8 cellular contexts compared by ENCODE assay signal in the genomic region with DNA sequence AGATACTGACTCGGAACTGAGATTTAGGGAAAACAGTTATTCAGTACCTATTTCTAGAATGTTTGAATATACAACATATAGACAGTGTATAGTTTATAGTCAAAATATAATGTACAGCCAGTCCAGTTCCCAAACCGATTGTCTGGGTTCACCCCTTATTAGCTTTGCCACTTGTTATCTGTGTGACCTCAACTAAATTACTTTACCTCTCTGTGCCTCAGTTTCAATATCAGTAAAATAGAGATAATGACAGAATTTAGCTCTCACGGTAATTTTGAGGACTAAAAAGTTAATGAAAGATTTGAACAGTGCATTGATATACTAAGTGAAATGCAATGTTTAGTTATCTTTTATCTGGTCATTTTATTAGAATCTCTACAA. TPM values are rescaled to one million over a fixed set of nuclear protein-coding genes. Genes with fewer than 3 reads are reported as not detected.
DNase-seq lines count a peak whose midpoint lies in the region; ATAC-seq and TF ChIP-seq lines count a peak whose summit lies in the region.

No MANE protein-coding gene starts in this region.

- H3K36me3 Mint-ChIP-seq in stimulated activated naive CD8-positive, alpha-beta T cell treated with anti-CD3 and anti-CD28 coated beads, Interleukin-15, Interleukin-2, amounts not matched to agents 100 ng/mL and 50 ng/mL, for 24 hours (ENCODE audit: low read depth): peaks cover 7% of the 10 kb centered on the region

- intact Hi-C loops in breast epithelium (cut with DNase I; ENCODE audit: low total_unique reads): no loop called here

- H3K4me1 ChIP-seq in breast epithelium (peaks cover 0 to 6% of the 10 kb centered on the region in 2 donors), muscle layer of colon (ENCODE audit: insufficient read depth, low read length) (peaks cover 28% of the 10 kb centered on the region)

- H3K4me1 Mint-ChIP-seq in stimulated activated naive CD8-positive, alpha-beta T cell treated with anti-CD3 and anti-CD28 coated beads, Interleukin-15, Interleukin-2, amounts not matched to agents 100 ng/mL and 50 ng/mL, for 24 hours (ENCODE audit: low read depth): peaks cover 45% of the 10 kb centered on the region

- H3K27ac ChIP-seq in breast epithelium: peak overlapping the region; percentile 93 to 98
- peak overlapping the region; percentile 8 for H3K27ac ChIP-seq in muscle layer of colon (ENCODE audit: low read depth, low read length)

- DNase-seq in stimulated activated naive CD8-positive, alpha-beta T cell treated with anti-CD3 and anti-CD28 coated beads, Interleukin-15, Interleukin-2, amounts not matched to agents 100 U/mL and 50 U/mL, for 24 hours: no peak
- DNase-seq in breast epithelium (ENCODE audit: low spot score in 2 of 2): no peak
- DNase-seq in NCI-H774 (lab: John Stamatoyannopoulos, UW): no peak
- DNase-seq in AG08395 (ENCODE audit: low spot score): no peak
- DNase-seq in activated effector memory CD4-positive, alpha-beta T cell treated with Interleukin-2 at 50 U/mL for 16 hours: no peak

- TF ChIP-seq CTCF in breast epithelium (IDR thresholded peaks at IDR 0.05): no peak

- no peaks in the 10 kb centered on the region for H3K36me3 ChIP-seq in breast epithelium
- no peaks in the 10 kb centered on the region for H3K36me3 ChIP-seq in muscle layer of colon (ENCODE audit: insufficient read depth, low read length)

- no peaks in the 10 kb centered on the region for H3K9me3 Mint-ChIP-seq in stimulated activated naive CD8-positive, alpha-beta T cell treated with anti-CD3 and anti-CD28 coated beads, Interleukin-15, Interleukin-2, amounts not matched to agents 100 ng/mL and 50 ng/mL, for 24 hours

- H3K4me3 Mint-ChIP-seq in stimulated activated naive CD8-positive, alpha-beta T cell treated with anti-CD3 and anti-CD28 coated beads, Interleukin-15, Interleukin-2, amounts not matched to agents 100 ng/mL and 50 ng/mL, for 24 hours: peak overlapping the region; percentile 100

- no peak for ATAC-seq in stimulated activated naive CD8-positive, alpha-beta T cell treated with anti-CD3 and anti-CD28 coated beads, Interleukin-15, Interleukin-2, amounts not matched to agents 100 U/mL and 50 U/mL, for 24 hours
- no peak for ATAC-seq in HG02571 (IDR thresholded peaks at IDR 0.05; ENCODE audit: unreplicated experiment)

- H3K4me3 ChIP-seq in breast epithelium: peak overlapping the region; percentile 72 to 89 (median 74)
- peak overlapping the region in 1 of 2 donors; percentile 97 for H3K4me3 ChIP-seq in muscle layer of colon (ENCODE audit: low read depth in 1 of 2, low read length in 2 of 2)

- peaks cover 3% of the 10 kb centered on the region for H3K27me3 Mint-ChIP-seq in stimulated activated naive CD8-positive, alpha-beta T cell treated with anti-CD3 and anti-CD28 coated beads, Interleukin-15, Interleukin-2, amounts not matched to agents 100 ng/mL and 50 ng/mL, for 24 hours

- H3K27ac Mint-ChIP-seq in stimulated activated naive CD8-positive, alpha-beta T cell treated with anti-CD3 and anti-CD28 coated beads, Interleukin-15, Interleukin-2, amounts not matched to agents 100 ng/mL and 50 ng/mL, for 24 hours: peak overlapping the region; percentile 94

- no peaks in the 10 kb centered on the region for H3K27me3 ChIP-seq in breast epithelium
- no peaks in the 10 kb centered on the region for H3K27me3 ChIP-seq in muscle layer of colon (ENCODE audit: control insufficient read depth in 1 of 2, insufficient read depth in 2 of 2, low read length in 2 of 2)

- no peak for TF ChIP-seq POLR2A in breast epithelium (IDR thresholded peaks at IDR 0.05)

- H3K9me3 ChIP-seq in breast epithelium: no peaks in the 10 kb centered on the region
- H3K9me3 ChIP-seq in muscle layer of colon (ENCODE audit: low read length): no peaks in the 10 kb centered on the region

- H3K9ac ChIP-seq in muscle layer of colon (ENCODE audit: low read length): no peak overlapping the region

RNA-seq across cellular contexts. Expression of gene RIOK3, which starts 0.8 kb away (rescaled TPM):
- total RNA-seq in breast epithelium: 10 to 100 TPM; 61.6 to 80.8 (median 74.3) TPM

RNA-seq across cellular contexts. Expression of gene RMC1, which starts 51.0 kb away (rescaled TPM):
- 10 to 100 TPM; 22.2 to 33.0 (median 23.9) TPM for total RNA-seq in breast epithelium
